In the genomic region with DNA sequence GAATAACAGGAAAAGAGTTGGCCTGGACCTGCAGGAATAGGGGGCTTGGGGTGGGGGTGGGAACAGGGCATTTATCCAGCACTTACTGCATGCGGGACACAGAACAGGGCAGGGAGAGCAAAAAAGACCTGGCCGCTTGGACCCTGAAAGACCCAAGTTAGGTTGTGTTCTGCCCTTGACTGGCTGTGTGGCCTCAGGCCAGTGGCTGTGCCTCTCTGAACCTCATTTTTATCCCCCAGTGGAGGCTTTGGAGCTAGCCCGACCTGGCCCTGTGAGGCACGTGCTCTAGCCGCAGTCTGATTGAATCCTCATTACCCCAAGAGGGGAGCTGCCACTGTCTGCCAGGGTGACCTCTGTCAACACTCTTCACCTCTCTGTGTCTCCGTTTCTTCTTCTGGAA, we compare ENCODE assay signal across 22 cellular contexts.
"Had no signal": no experiment of that assay in that cellular context is flagged by ENCODE, and none has a peak within 500 bp of the region (broad histone marks: within the 10 kb centered on the region; RNA-seq: fewer than 3 reads in every experiment).

No MANE protein-coding gene starts in this region.

- H3K27ac ChIP-seq: SJCRH30 had no signal

- H3K27me3 ChIP-seq: MG63, SJCRH30 had no signal

- H3K4me3 ChIP-seq: MG63, SJCRH30 had no signal

- H3K4me3 Mint-ChIP-seq: IgD-negative memory B cell had no signal

- H3K27ac Mint-ChIP-seq: IgD-negative memory B cell had no signal

- DNase-seq: KBM-7, MG63, NCI-H1092, NCI-H1105 treated with DMSO at 0.1 percent for 48 hours, NCI-H1417 treated with DMSO at 0.1 percent for 48 hours, NCI-H146, NCI-H1694 treated with DMSO at 0.1 percent for 48 hours, NCI-H1930, NCI-H2081, NCI-H2107, NCI-H226, NCI-H446, NCI-H510A, NCI-H524 treated with DMSO at 0.1 percent for 48 hours, NCI-H69, NCI-H774, RPMI8226, SHP77 treated with DMSO at 0.1 percent for 48 hours, SJCRH30 had no signal

- H3K9me3 ChIP-seq: MG63 had no signal

- H3K36me3 ChIP-seq: MG63, SJCRH30 had no signal

- FAIRE-seq: RCC 7860 had no signal

- H3K36me3 Mint-ChIP-seq: IgD-negative memory B cell had no signal

- ATAC-seq: SK-N-SH treated with all-trans-retinoic acid at 6 μM for 48 hours had no signal
